In the genomic region with DNA sequence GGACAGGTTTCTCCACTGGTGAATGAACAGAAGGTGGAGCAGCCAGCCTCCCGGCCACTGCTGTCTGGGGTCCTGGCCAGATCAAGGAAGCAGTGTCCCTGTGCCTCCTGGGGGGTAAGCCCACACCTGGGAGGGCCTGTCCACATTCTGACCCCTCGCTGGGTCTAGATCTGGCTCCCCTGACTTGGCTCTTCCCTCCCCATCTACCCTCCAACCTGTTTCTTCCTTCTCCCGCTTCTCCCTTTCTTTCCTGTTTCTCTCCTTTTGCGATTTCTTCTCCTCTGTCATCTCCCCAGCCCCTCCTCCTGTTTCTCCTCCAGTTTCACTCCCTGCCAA, we compare ENCODE assay signal across 8 cellular contexts. TPM values are rescaled to one million over a fixed set of nuclear protein-coding genes. Genes with fewer than 3 reads are reported as not detected.
DNase-seq lines count a peak whose midpoint lies in the region; ATAC-seq and TF ChIP-seq lines count a peak whose summit lies in the region.
"Had no signal": no experiment of that assay in that cellular context is flagged by ENCODE, and none has a peak within 500 bp of the region (broad histone marks: within the 10 kb centered on the region; RNA-seq: fewer than 3 reads in every experiment).

No MANE protein-coding gene starts in this region.

- ATAC-seq in GM19351 (IDR thresholded peaks at IDR 0.05; ENCODE audit: unreplicated experiment) = no peak

- no peaks in the 10 kb centered on the region for H3K79me2 ChIP-seq in smooth muscle cell (ENCODE audit: low read depth)

- H3K36me3 ChIP-seq in breast epithelium = no peaks in the 10 kb centered on the region
- H3K36me3 ChIP-seq in rectal smooth muscle tissue (ENCODE audit: control insufficient read depth, insufficient read depth, low read length) = no peaks in the 10 kb centered on the region
- no peaks in the 10 kb centered on the region for H3K36me3 ChIP-seq in smooth muscle cell (ENCODE audit: low read depth)

- peak overlapping the region; percentile 83 for H3K27ac Mint-ChIP-seq in T-helper 1 cell treated with Interleukin-12 subunit alpha and Interleukin-12 subunit beta and Interleukin-4 antibody, amounts not matched to agents 30 μg/mL and 1 μg/mL, for 36 hours

- H3K9ac ChIP-seq in rectal smooth muscle tissue (ENCODE audit: low read length) = peak overlapping the region; percentile 12
- no peak overlapping the region for H3K9ac ChIP-seq in smooth muscle cell (ENCODE audit: low read depth)

- no peak overlapping the region for H3K4me2 ChIP-seq in smooth muscle cell

- H3K9me3 ChIP-seq in breast epithelium (no peaks in the 10 kb centered on the region), smooth muscle cell (replicated peaks; ENCODE audit: low read depth) (no peaks in the 10 kb centered on the region)

- no peaks in the 10 kb centered on the region for H3K27me3 Mint-ChIP-seq in T-helper 1 cell treated with Interleukin-12 subunit alpha and Interleukin-12 subunit beta and Interleukin-4 antibody, amounts not matched to agents 30 μg/mL and 1 μg/mL, for 36 hours (ENCODE audit: low read depth)

- peaks cover 51% of the 10 kb centered on the region for H3K4me1 Mint-ChIP-seq in T-helper 1 cell treated with Interleukin-12 subunit alpha and Interleukin-12 subunit beta and Interleukin-4 antibody, amounts not matched to agents 30 μg/mL and 1 μg/mL, for 36 hours (ENCODE audit: low read depth)

- H3K4me3 ChIP-seq in breast epithelium (peak overlapping the region in 2 of 3 donors; percentile 57 to 64), rectal smooth muscle tissue (ENCODE audit: low read length) (peak overlapping the region; percentile 45), smooth muscle cell (no peak overlapping the region)

- peak overlapping the region; percentile 91 to 95 for H3K27ac ChIP-seq in breast epithelium
- H3K27ac ChIP-seq in rectal smooth muscle tissue (ENCODE audit: low read depth, low read length) = no peak overlapping the region
- H3K27ac ChIP-seq in smooth muscle cell (ENCODE audit: low read depth) = no peak overlapping the region

- no peak for TF ChIP-seq POLR2A in breast epithelium (IDR thresholded peaks at IDR 0.05)

- DNase-seq in T-helper 1 cell (no peak), breast epithelium (ENCODE audit: low spot score in 2 of 2) (no peak), smooth muscle cell (lab: John Stamatoyannopoulos, UW; ENCODE audit: unreplicated experiment) (no peak)
- DNase-seq: SW 1271 had no signal

- H3K27me3 ChIP-seq in breast epithelium (no peaks in the 10 kb centered on the region), rectal smooth muscle tissue (ENCODE audit: control insufficient read depth, insufficient read depth, low read length) (peaks cover 3% of the 10 kb centered on the region), smooth muscle cell (ENCODE audit: low read depth) (no peaks in the 10 kb centered on the region)

- H3K4me1 ChIP-seq in breast epithelium (peaks cover 3 to 23% of the 10 kb centered on the region in 2 donors), rectal smooth muscle tissue (ENCODE audit: control insufficient read depth, insufficient read depth, low read length) (no peaks in the 10 kb centered on the region), smooth muscle cell (ENCODE audit: low read depth) (peaks cover 3% of the 10 kb centered on the region)

- no peaks in the 10 kb centered on the region for H3F3A ChIP-seq in smooth muscle cell (ENCODE audit: low read depth)

- H4K20me1 ChIP-seq in smooth muscle cell (ENCODE audit: low read depth) = no peaks in the 10 kb centered on the region

- no peak overlapping the region for H2AFZ ChIP-seq in smooth muscle cell (ENCODE audit: low read depth)

- TF ChIP-seq CTCF in breast epithelium (IDR thresholded peaks at IDR 0.05) = no peak
- TF ChIP-seq CTCF in smooth muscle cell (IDR thresholded peaks at IDR 0.05; ENCODE audit: borderline replicate concordance, insufficient read depth, poor library complexity, severe bottlenecking) = no peak

- H3K4me3 Mint-ChIP-seq in T-helper 1 cell treated with Interleukin-12 subunit alpha and Interleukin-12 subunit beta and Interleukin-4 antibody, amounts not matched to agents 30 μg/mL and 1 μg/mL, for 36 hours = peak overlapping the region; percentile 15

- H3K9me3 Mint-ChIP-seq in T-helper 1 cell treated with Interleukin-12 subunit alpha and Interleukin-12 subunit beta and Interleukin-4 antibody, amounts not matched to agents 30 μg/mL and 1 μg/mL, for 36 hours = no peaks in the 10 kb centered on the region

- WGBS in smooth muscle cell (ENCODE audit: low lambda C conversion rate) = 73% methylated on average over 4 of the region's 4 CpGs

- H3K36me3 Mint-ChIP-seq in T-helper 1 cell treated with Interleukin-12 subunit alpha and Interleukin-12 subunit beta and Interleukin-4 antibody, amounts not matched to agents 30 μg/mL and 1 μg/mL, for 36 hours (ENCODE audit: low read depth) = no peaks in the 10 kb centered on the region

- intact Hi-C loops in breast epithelium (cut with DNase I; ENCODE audit: low total_unique reads) = no loop called here

RNA-seq across cellular contexts. Expression of a gene that starts 0.4 kb away (rescaled TPM):
- total RNA-seq in breast epithelium (10 to 100 TPM in 2 of 3 donors, 1 to 10 TPM in 1; 7.8 to 48.6 (median 24.9) TPM), smooth muscle cell (not detected in 2 replicates)
- polyA plus RNA-seq in smooth muscle cell = not detected in 2 replicates
- total RNA-seq: lung microvascular endothelial cell had no signal

RNA-seq across cellular contexts. Expression of a gene that starts 8.4 kb away (rescaled TPM):
- under 1 TPM in 2 of 3 donors, not detected in 1; 0.32 to 0.73 TPM for total RNA-seq in breast epithelium
- total RNA-seq in smooth muscle cell = not detected in 2 replicates
- polyA plus RNA-seq in smooth muscle cell = 1.2 TPM in 1 of 2 replicates, not detected in the other

RNA-seq across cellular contexts. Expression of a gene that starts 22.3 kb away (rescaled TPM):
- total RNA-seq in breast epithelium = not detected
- 0.76 and 2.1 TPM in 2 replicates for total RNA-seq in smooth muscle cell
- polyA plus RNA-seq in smooth muscle cell = 1.0 and 1.3 TPM in 2 replicates
- total RNA-seq: lung microvascular endothelial cell had no signal

RNA-seq across cellular contexts. Expression of a gene that starts 26.0 kb away (rescaled TPM):
- total RNA-seq in breast epithelium (under 1 TPM; 0.16 to 0.88 (median 0.33) TPM), smooth muscle cell (not detected in 2 replicates)
- not detected in 2 replicates for polyA plus RNA-seq in smooth muscle cell
- total RNA-seq: lung microvascular endothelial cell had no signal

RNA-seq across cellular contexts. Expression of a gene that starts 40.9 kb away (rescaled TPM):
- total RNA-seq in breast epithelium = 1 to 10 TPM; 5.6 to 9.7 (median 6.7) TPM
- total RNA-seq in smooth muscle cell = 3.9 and 8.5 TPM in 2 replicates
- polyA plus RNA-seq in smooth muscle cell = 3.9 and 4.7 TPM in 2 replicates

Comparison
In these comparisons a context has a peak if more than half of its experiments do, and no peak if none do; other contexts are left out.
1. H3K27ac ChIP-seq: peak in breast epithelium (2 of 2); none in rectal smooth muscle tissue (single experiment) and smooth muscle cell (single experiment).